8 cellular contexts compared by ENCODE assay signal in genomic region chr19:3359850-3360493, GRCh38. TPM values are rescaled to one million over a fixed set of nuclear protein-coding genes. Genes with fewer than 3 reads are reported as not detected.
A peak's percentile ranks its signal among the peaks of the same experiment; 100 is the strongest.
DNase-seq lines count a peak whose midpoint lies in the region; ATAC-seq and TF ChIP-seq lines count a peak whose summit lies in the region.

No MANE protein-coding gene starts in this region.

- peaks cover 5% of the 10 kb centered on the region for H3K4me1 ChIP-seq in BE2C
- H3K4me1 ChIP-seq in duodenal mucosa (ENCODE audit: control insufficient read depth in 1 of 2, insufficient read depth in 2 of 2, low read length in 2 of 2): peaks cover 11 to 30% of the 10 kb centered on the region in 2 donors

- H3K4me3 Mint-ChIP-seq in T-helper 2 cell treated with Interferon-gamma antibody and Interleukin-4, amounts not matched to agents 5 μg/mL and 100 μg/mL, for 36 hours: peak overlapping the region; percentile 84
- peak overlapping the region; percentile 88 to 96 (median 92) for H3K4me3 Mint-ChIP-seq in naive B cell

- H3K27me3 Mint-ChIP-seq in T-helper 2 cell treated with Interferon-gamma antibody and Interleukin-4, amounts not matched to agents 5 μg/mL and 100 μg/mL, for 36 hours (ENCODE audit: low read depth): peaks cover 48% of the 10 kb centered on the region
- peaks cover 0 to 6% (median 1%) of the 10 kb centered on the region in 3 donors for H3K27me3 Mint-ChIP-seq in naive B cell

- H3K9me3 Mint-ChIP-seq in T-helper 2 cell treated with Interferon-gamma antibody and Interleukin-4, amounts not matched to agents 5 μg/mL and 100 μg/mL, for 36 hours: no peaks in the 10 kb centered on the region
- peaks cover 0 to 3% (median 0%) of the 10 kb centered on the region in 7 donors for H3K9me3 Mint-ChIP-seq in naive B cell

- peak overlapping the region; percentile 81 for H3K27ac ChIP-seq in duodenal mucosa (ENCODE audit: low read depth, low read length)

- TF ChIP-seq CTCF in BE2C (IDR thresholded peaks at IDR 0.05; ENCODE audit: low read depth, low read length): no peak

- peaks cover 23% of the 10 kb centered on the region for H3K4me1 Mint-ChIP-seq in T-helper 2 cell treated with Interferon-gamma antibody and Interleukin-4, amounts not matched to agents 5 μg/mL and 100 μg/mL, for 36 hours (ENCODE audit: low read depth)
- peaks cover 19 to 36% (median 32%) of the 10 kb centered on the region in 3 donors for H3K4me1 Mint-ChIP-seq in naive B cell

- ATAC-seq in GM21381 (IDR thresholded peaks at IDR 0.05; ENCODE audit: unreplicated experiment) (peak; percentile 25), naive B cell (ENCODE audit: low read depth in 2 of 2) (peak; percentile 25 to 30)

- H3K9me3 ChIP-seq in BE2C (no peaks in the 10 kb centered on the region), duodenal mucosa (ENCODE audit: control insufficient read depth in 1 of 2, low read length in 2 of 2) (no peaks in the 10 kb centered on the region)

- H3K36me3 ChIP-seq in BE2C (no peaks in the 10 kb centered on the region), duodenal mucosa (ENCODE audit: control insufficient read depth in 1 of 2, insufficient read depth in 2 of 2, low read length in 2 of 2) (no peaks in the 10 kb centered on the region)

- no peaks in the 10 kb centered on the region for H3K36me3 Mint-ChIP-seq in T-helper 2 cell treated with Interferon-gamma antibody and Interleukin-4, amounts not matched to agents 5 μg/mL and 100 μg/mL, for 36 hours (ENCODE audit: low read depth)
- no peaks in the 10 kb centered on the region for H3K36me3 Mint-ChIP-seq in naive B cell

- H3K4me3 ChIP-seq in BE2C (ENCODE audit: low read depth, low read length) (peak overlapping the region; percentile 83), duodenal mucosa (ENCODE audit: low read depth in 1 of 2, low read length in 2 of 2) (peak overlapping the region; percentile 81 to 87)

- peak overlapping the region; percentile 62 to 79 for H3K9ac ChIP-seq in duodenal mucosa (ENCODE audit: low read depth in 1 of 2, low read length in 2 of 2)

- peak overlapping the region; percentile 73 for H3K27ac Mint-ChIP-seq in T-helper 2 cell treated with Interferon-gamma antibody and Interleukin-4, amounts not matched to agents 5 μg/mL and 100 μg/mL, for 36 hours
- H3K27ac Mint-ChIP-seq in naive B cell: peak overlapping the region in 2 of 6 donors; percentile 84 to 85

- DNase-seq in BE2C (no peak), naive B cell (peak; percentile 38), EL (no peak), DMS153 treated with DMSO at 0.1 percent for 48 hours (lab: John Stamatoyannopoulos, UW; ENCODE audit: unreplicated experiment) (no peak), NCI-H2081 treated with DMSO at 0.1 percent for 48 hours (lab: John Stamatoyannopoulos, UW) (no peak)
- DNase-seq in T-helper 2 cell treated with Interferon-gamma antibody and Interleukin-4, amounts not matched to agents 5 μg/mL and 100 μg/mL, for 36 hours (ENCODE audit: low spot score): peak; percentile 21

- H3K27me3 ChIP-seq in BE2C: no peaks in the 10 kb centered on the region
- no peaks in the 10 kb centered on the region for H3K27me3 ChIP-seq in duodenal mucosa (ENCODE audit: control insufficient read depth in 1 of 2, insufficient read depth in 2 of 2, low read length in 2 of 2)

RNA-seq across cellular contexts. Expression of gene NFIC, which starts 6.4 kb away (rescaled TPM):
- 20.6 TPM for polyA plus RNA-seq in BE2C (2012; ENCODE audit: insufficient read depth, insufficient read length, low read depth)
- polyA plus RNA-seq in naive B cell (ENCODE audit: low read depth in 6 of 6): 10 to 100 TPM in 1 of 6 donors, 1 to 10 TPM in 4, not detected in 1; 3.4 to 11.4 (median 5.3) TPM

Comparison
In these comparisons a context has a peak if more than half of its experiments do, and no peak if none do; other contexts are left out.
1. DNase-seq: peak in T-helper 2 cell treated with Interferon-gamma antibody and Interleukin-4, amounts not matched to agents 5 μg/mL and 100 μg/mL, for 36 hours (single experiment) and naive B cell (single experiment); none in BE2C (single experiment), EL (single experiment), DMS153 treated with DMSO at 0.1 percent for 48 hours (single experiment) and NCI-H2081 treated with DMSO at 0.1 percent for 48 hours (single experiment).